ENCODE assay signal across 10 cellular contexts in genomic region chr7:133053321-133053891, GRCh38. TPM values are rescaled to one million over a fixed set of nuclear protein-coding genes. Genes with fewer than 3 reads are reported as not detected.
DNase-seq lines count a peak whose midpoint lies in the region; ATAC-seq and TF ChIP-seq lines count a peak whose summit lies in the region.
"Had no signal": no experiment of that assay in that cellular context is flagged by ENCODE, and none has a peak within 500 bp of the region (broad histone marks: within the 10 kb centered on the region; RNA-seq: fewer than 3 reads in every experiment).

No MANE protein-coding gene starts in this region.

- intact Hi-C loops in heart right ventricle (cut with DNase I), result loop anchor here in 1 of 10 donors (5.0 kb wide), 1 partner anchor 466 kb away; no protein-coding TSS in a partner anchor
- intact Hi-C loops in right lobe of liver (cut with DNase I), result no loop called here

- no peak for TF ChIP-seq POLR2A in right lobe of liver (IDR thresholded peaks at IDR 0.05)

- TF ChIP-seq CTCF in heart right ventricle (IDR thresholded peaks at IDR 0.05) (no peak), right lobe of liver (IDR thresholded peaks at IDR 0.05) (no peak)

- H3K9me3 Mint-ChIP-seq in stimulated activated naive CD8-positive, alpha-beta T cell treated with anti-CD3 and anti-CD28 coated beads, Interleukin-15, amount 100 ng/mL, for 72 hours, result no peaks in the 10 kb centered on the region
- H3K9me3 Mint-ChIP-seq: immature natural killer cell had no signal

- peaks cover 20% of the 10 kb centered on the region for H3K4me1 Mint-ChIP-seq in stimulated activated naive CD8-positive, alpha-beta T cell treated with anti-CD3 and anti-CD28 coated beads, Interleukin-15, amount 100 ng/mL, for 72 hours

- no peak overlapping the region for H3K27ac Mint-ChIP-seq in stimulated activated naive CD8-positive, alpha-beta T cell treated with anti-CD3 and anti-CD28 coated beads, Interleukin-15, amount 100 ng/mL, for 72 hours

- H3K4me3 Mint-ChIP-seq in stimulated activated naive CD8-positive, alpha-beta T cell treated with anti-CD3 and anti-CD28 coated beads, Interleukin-15, amount 100 ng/mL, for 72 hours, result no peak overlapping the region
- H3K4me3 Mint-ChIP-seq: immature natural killer cell had no signal

- H3K36me3 ChIP-seq in heart right ventricle (no peaks in the 10 kb centered on the region), right lobe of liver (no peaks in the 10 kb centered on the region)

- no peaks in the 10 kb centered on the region for H3K9me3 ChIP-seq in heart right ventricle
- no peaks in the 10 kb centered on the region for H3K9me3 ChIP-seq in right lobe of liver

- in situ Hi-C loops in SK-MEL-5 (cut with HindIII; ENCODE audit: low pct_unique_long_range_greater_than_20kb, low sequenced_read_pairs), result loop anchor here (25.0 kb wide), 1 partner anchor 91 kb away; no protein-coding TSS in a partner anchor

- no peak for DNase-seq in stimulated activated naive CD8-positive, alpha-beta T cell treated with anti-CD3 and anti-CD28 coated beads, Interleukin-15, Interleukin-2, amounts not matched to agents 100 U/mL and 50 U/mL, for 24 hours
- DNase-seq in stimulated activated naive CD8-positive, alpha-beta T cell treated with anti-CD3 and anti-CD28 coated beads, Interleukin-15, amount 100 ng/mL, for 72 hours, result no peak
- DNase-seq in SK-MEL-5 (ENCODE audit: low read depth, low spot score) (peak; percentile 99), heart right ventricle (peak in 1 of 2 donors; percentile 65), putamen (ENCODE audit: low spot score) (no peak), MV-4-11 (lab: John Stamatoyannopoulos, UW) (no peak), activated gamma-delta T cell treated with Interleukin-2 at 50 U/mL for 16 hours (no peak), right lobe of liver (no peak)
- DNase-seq: immature natural killer cell had no signal

- WGBS in heart right ventricle, 2 donors, result 21 to 37% methylated on average over 4 of the region's 4 CpGs
- 67% methylated on average over 4 of the region's 4 CpGs for WGBS in right lobe of liver (ENCODE audit: insufficient coverage, low coverage, low lambda C conversion rate, missing lambda C conversion rate)

- peak; percentile 43 for ATAC-seq in stimulated activated naive CD8-positive, alpha-beta T cell treated with anti-CD3 and anti-CD28 coated beads, Interleukin-15, Interleukin-2, amounts not matched to agents 100 U/mL and 50 U/mL, for 24 hours
- no peak for ATAC-seq in stimulated activated naive CD8-positive, alpha-beta T cell treated with anti-CD3 and anti-CD28 coated beads, Interleukin-15, amount 100 ng/mL, for 72 hours
- peak; percentile 73 to 94 (median 88) for ATAC-seq in heart right ventricle
- ATAC-seq in right lobe of liver, result no peak

- peaks cover 10 to 82% (median 41%) of the 10 kb centered on the region in 9 donors for H3K4me1 ChIP-seq in heart right ventricle
- peaks cover 0 to 21% (median 6%) of the 10 kb centered on the region in 4 donors for H3K4me1 ChIP-seq in right lobe of liver

- H3K27ac ChIP-seq in heart right ventricle (peak overlapping the region in 7 of 10 donors; percentile 51 to 82 (median 78)), right lobe of liver (no peak overlapping the region)
- H3K27ac ChIP-seq: C4-2B had no signal

- H3K4me3 ChIP-seq in heart right ventricle (no peak overlapping the region), right lobe of liver (no peak overlapping the region)

- no peaks in the 10 kb centered on the region for H3K27me3 Mint-ChIP-seq in stimulated activated naive CD8-positive, alpha-beta T cell treated with anti-CD3 and anti-CD28 coated beads, Interleukin-15, amount 100 ng/mL, for 72 hours

- no peaks in the 10 kb centered on the region for H3K27me3 ChIP-seq in heart right ventricle
- no peaks in the 10 kb centered on the region for H3K27me3 ChIP-seq in right lobe of liver

RNA-seq across cellular contexts. Expression of gene CHCHD3, which starts 28.5 kb away (rescaled TPM):
- total RNA-seq in SK-MEL-5 (2014; rRNA removed; shearing (Covaris generic)), result 264 and 287 TPM in 2 replicates
- 137 and 151 TPM in 2 replicates for polyA plus RNA-seq in SK-MEL-5 (2015; cell fraction: cytosol; rRNA removed)
- 29.4 and 31.5 TPM in 2 replicates for polyA plus RNA-seq in SK-MEL-5 (2015; cell fraction: nucleus; rRNA removed)
- 100 to 1,000 TPM; 133 to 215 (median 192) TPM for total RNA-seq in heart right ventricle
- polyA plus RNA-seq in heart right ventricle, result 100 to 1,000 TPM in 1 of 2 donors, 10 to 100 TPM in 1; 42.6 to 139 TPM
- 10 to 100 TPM; 16.5 to 42.6 (median 21.6) TPM for total RNA-seq in right lobe of liver

Comparison
In these comparisons a context has a peak if more than half of its experiments do, and no peak if none do; other contexts are left out.
1. ATAC-seq: peak in stimulated activated naive CD8-positive, alpha-beta T cell treated with anti-CD3 and anti-CD28 coated beads, Interleukin-15, Interleukin-2, amounts not matched to agents 100 U/mL and 50 U/mL, for 24 hours (single experiment) and heart right ventricle (8 of 8); none in stimulated activated naive CD8-positive, alpha-beta T cell treated with anti-CD3 and anti-CD28 coated beads, Interleukin-15, amount 100 ng/mL, for 72 hours (single experiment) and right lobe of liver (0 of 4).
2. H3K27ac ChIP-seq: peak in heart right ventricle (7 of 10); none in right lobe of liver (0 of 3).